8 cellular contexts compared by ENCODE assay signal in the genomic region with DNA sequence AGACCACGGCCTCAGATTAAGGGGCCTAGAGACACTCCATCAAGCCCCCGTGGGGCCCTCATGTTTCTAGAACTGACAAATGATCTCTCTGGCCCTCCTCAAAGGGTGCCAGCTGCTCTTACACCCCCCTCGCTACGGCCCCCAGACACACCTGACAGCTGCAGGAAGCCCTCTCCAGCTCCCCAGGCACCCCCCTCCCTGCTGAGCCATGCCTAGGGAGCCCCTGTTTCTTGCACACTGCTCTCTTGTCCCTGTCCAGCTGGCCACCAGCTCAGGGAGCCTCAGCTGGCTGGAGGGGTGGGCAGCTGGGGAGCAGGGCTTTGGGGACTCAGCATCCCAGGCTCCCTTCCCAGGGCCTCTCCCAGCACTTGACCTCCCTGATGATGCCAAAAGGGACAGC. TPM values are rescaled to one million over a fixed set of nuclear protein-coding genes. Genes with fewer than 3 reads are reported as not detected.
DNase-seq lines count a peak whose midpoint lies in the region; ATAC-seq and TF ChIP-seq lines count a peak whose summit lies in the region.

No MANE protein-coding gene starts in this region.

- H3K9me3 Mint-ChIP-seq in H9 = no peaks in the 10 kb centered on the region

- H2BK12ac ChIP-seq in H9 (ENCODE audit: insufficient read length, low read depth, low read length) = no peak overlapping the region

- no peak overlapping the region for H3K18ac ChIP-seq in H9 (ENCODE audit: insufficient read length, low read depth, low read length)

- H3K79me2 ChIP-seq in H9 (ENCODE audit: insufficient read depth, low read length) (peaks cover 3% of the 10 kb centered on the region; the same call in 1 of the 2 replicates), OCI-LY7 (ENCODE audit: insufficient read depth, low read depth, low read length) (no peaks in the 10 kb centered on the region; the same call in 1 of the 2 replicates)

- H2BK5ac ChIP-seq in H9 (ENCODE audit: insufficient read length, low read length) = no peak overlapping the region

- H2AK5ac ChIP-seq in H9 (ENCODE audit: insufficient read length, low read length) = no peak overlapping the region

- H2AFZ ChIP-seq in H9 (ENCODE audit: low read length) (no peak overlapping the region), OCI-LY7 (ENCODE audit: low read length) (no peak overlapping the region)

- H3K36me3 ChIP-seq in OCI-LY7 (ENCODE audit: insufficient read depth, low read length) = no peaks in the 10 kb centered on the region
- no peaks in the 10 kb centered on the region for H3K36me3 ChIP-seq in cardiac muscle cell
- H3K36me3 ChIP-seq in rectal smooth muscle tissue (ENCODE audit: control insufficient read depth, insufficient read depth, low read length) = no peaks in the 10 kb centered on the region

- H4K20me1 ChIP-seq in H9 (ENCODE audit: control insufficient read depth, insufficient read depth, insufficient read length) = no peaks in the 10 kb centered on the region
- H4K20me1 ChIP-seq in OCI-LY7 (ENCODE audit: insufficient read depth, low read length) = no peaks in the 10 kb centered on the region

- H3K27me3 Mint-ChIP-seq in H9 (ENCODE audit: low read depth) = peaks cover 5% of the 10 kb centered on the region

- DNase-seq in H9 (no peak), OCI-LY7 (ENCODE audit: low spot score) (peak; percentile 81), cardiac muscle cell (ENCODE audit: low read depth in 1 of 2, low spot score in 1 of 2) (no peak), T-helper 9 cell (no peak)

- H3K27ac ChIP-seq in H9 (ENCODE audit: insufficient read length, low read depth, low read length) (no peak overlapping the region), OCI-LY7 (ENCODE audit: low read depth, low read length, poor library complexity, severe bottlenecking) (peak overlapping the region; percentile 60), cardiac muscle cell (peak overlapping the region; percentile 79), rectal smooth muscle tissue (ENCODE audit: low read depth, low read length) (peak overlapping the region; percentile 63)

- no peak overlapping the region for H3K4ac ChIP-seq in H9 (ENCODE audit: low read depth, low read length)

- H2BK20ac ChIP-seq in H9 (ENCODE audit: low read depth, low read length, poor library complexity, severe bottlenecking) = no peak overlapping the region

- no peak overlapping the region for H2BK120ac ChIP-seq in H9 (ENCODE audit: low read depth, low read length, poor library complexity, severe bottlenecking)

- intact Hi-C loops in OCI-LY7 (cut with micrococcal nuclease; ENCODE audit: unreplicated experiment) = no loop called here

- H3T11ph ChIP-seq in H9 (ENCODE audit: low read length) = no peak overlapping the region

- peaks cover 15% of the 10 kb centered on the region for H3K23me2 ChIP-seq in H9 (ENCODE audit: insufficient read length, low read depth, low read length, poor library complexity, severe bottlenecking)

- no TSS peak for BruUV-seq in OCI-LY7 (replicated peaks; lab: Mats Ljungman, UMichigan)

- H4K91ac ChIP-seq in H9 (ENCODE audit: insufficient read length, low read depth, low read length) = peak overlapping the region; percentile 73

- no peak overlapping the region for H4K8ac ChIP-seq in H9 (replicated peaks; ENCODE audit: insufficient read length, low read depth, low read length)

- H3K14ac ChIP-seq in H9 (ENCODE audit: insufficient read depth, low read length) = no peak overlapping the region

- H3K23ac ChIP-seq in H9 (ENCODE audit: insufficient read length, low read depth, low read length) = no peak overlapping the region

- ATAC-seq in HG03460 (IDR thresholded peaks at IDR 0.05; ENCODE audit: unreplicated experiment) = no peak
- no peak for ATAC-seq in GM19397 (IDR thresholded peaks at IDR 0.05; ENCODE audit: unreplicated experiment)
- ATAC-seq in GM18502 (IDR thresholded peaks at IDR 0.05; ENCODE audit: poor library complexity, unreplicated experiment) = no peak

- H3K79me1 ChIP-seq in H9 (ENCODE audit: insufficient read depth, low read depth, low read length, poor library complexity, severe bottlenecking) = peaks cover 3% of the 10 kb centered on the region

- peaks cover 56 to 76% of the 10 kb centered on the region in 2 experiments for H3K4me1 Mint-ChIP-seq in H9

- WGBS in H9 (ENCODE audit: extremely low coverage, insufficient read length, low lambda C conversion rate) = no CpG with 5 or more reads among the region's 4 CpGs

- H3K27me3 ChIP-seq in H9 (ENCODE audit: insufficient read depth, low read length) (no peaks in the 10 kb centered on the region), cardiac muscle cell (no peaks in the 10 kb centered on the region), rectal smooth muscle tissue (ENCODE audit: control insufficient read depth, insufficient read depth, low read length) (no peaks in the 10 kb centered on the region)

- no peak overlapping the region for H3K9ac ChIP-seq in H9 (ENCODE audit: extremely low read depth, insufficient read length, low read length)
- no peak overlapping the region for H3K9ac ChIP-seq in rectal smooth muscle tissue (ENCODE audit: low read length)

- H3K4me3 Mint-ChIP-seq in H9 = no peak overlapping the region

- H3K36me3 Mint-ChIP-seq in H9 (ENCODE audit: insufficient read depth in 1 of 3, low read depth in 3 of 3) = no peaks in the 10 kb centered on the region; a peak in 1 of 7 replicates

- no peaks in the 10 kb centered on the region for H3K9me2 ChIP-seq in OCI-LY7 (ENCODE audit: insufficient read depth, low read length)

- no peaks in the 10 kb centered on the region for H3K9me3 ChIP-seq in H9 (ENCODE audit: control insufficient read depth, low read depth, low read length)
- H3K9me3 ChIP-seq in OCI-LY7 (ENCODE audit: low read length) = no peaks in the 10 kb centered on the region
- no peaks in the 10 kb centered on the region for H3K9me3 ChIP-seq in cardiac muscle cell (ENCODE audit: low read depth)

- CTCF ChIA-PET in OCI-LY7 (lab: Charles Lee; ENCODE audit: unreplicated experiment) = interaction anchor here (1.0 to 2.3 kb wide), 4 partner anchors 15 to 110 kb away, joined by 3 to 20 read pairs (median 5); a partner anchor contains a TSS

- no peak overlapping the region for H2BK15ac ChIP-seq in H9 (ENCODE audit: low read depth, low read length)

- H3K4me1 ChIP-seq in H9 (ENCODE audit: insufficient read depth, low read length) = peaks cover 3% of the 10 kb centered on the region
- H3K4me1 ChIP-seq in OCI-LY7 (ENCODE audit: insufficient read depth, low read length, poor library complexity, severe bottlenecking) = peaks cover 44% of the 10 kb centered on the region
- peaks cover 63% of the 10 kb centered on the region for H3K4me1 ChIP-seq in cardiac muscle cell (ENCODE audit: low read depth)
- peaks cover 34% of the 10 kb centered on the region for H3K4me1 ChIP-seq in rectal smooth muscle tissue (ENCODE audit: control insufficient read depth, insufficient read depth, low read length)

- TF ChIP-seq CTCF in H9 (conservative IDR thresholded peaks at IDR 0.05) (no peak), OCI-LY7 (conservative IDR thresholded peaks at IDR 0.05; ENCODE audit: low read length) (no peak), cardiac muscle cell (IDR thresholded peaks at IDR 0.05; ENCODE audit: low read depth, low read length) (no peak)

- H4K5ac ChIP-seq in H9 (ENCODE audit: insufficient read length, low read depth, low read length) = no peak overlapping the region

- peak overlapping the region in 1 of 3 experiments; percentile 62; a peak in 1 of 7 replicates for H3K27ac Mint-ChIP-seq in H9

- H3K4me2 ChIP-seq in H9 (ENCODE audit: insufficient read depth, insufficient read length, low read length) (no peak overlapping the region), OCI-LY7 (ENCODE audit: low read length) (peak overlapping the region; percentile 86)

- H3K4me3 ChIP-seq in OCI-LY7 (ENCODE audit: low read depth, low read length, poor library complexity, severe bottlenecking) (peak overlapping the region; percentile 88), cardiac muscle cell (no peak overlapping the region), rectal smooth muscle tissue (ENCODE audit: low read length) (no peak overlapping the region)

- POLR2A ChIA-PET in OCI-LY7 (lab: Charles Lee) = interaction anchor here (0.6 to 4.7 kb wide), 5 partner anchors 10 to 32 kb away, joined by 3 to 38 read pairs (median 4); a partner anchor contains a TSS

- no peak overlapping the region for H3K56ac ChIP-seq in H9 (ENCODE audit: insufficient read length, low read depth, low read length)

RNA-seq across cellular contexts. Expression of a gene that starts 14.8 kb away (rescaled TPM):
- total RNA-seq in H9 (2021) = 34.5 and 35.3 TPM in 2 replicates
- total RNA-seq in OCI-LY7 (2014; rRNA removed; shearing (Covaris generic)) = 32.9 and 43.6 TPM in 2 replicates
- 92.1 and 103 TPM in 2 replicates for total RNA-seq in OCI-LY7 (2022)
- 61.5 and 95.3 TPM in 2 replicates for total RNA-seq in cardiac muscle cell
- 26.1 and 29.8 TPM in 2 replicates for polyA plus RNA-seq in cardiac muscle cell
